Comparison of ENCODE assay signal across 9 cellular contexts in genomic region chr20:62063981-62064787, GRCh38. TPM values are rescaled to one million over a fixed set of nuclear protein-coding genes. Genes with fewer than 3 reads are reported as not detected.
DNase-seq lines count a peak whose midpoint lies in the region; ATAC-seq and TF ChIP-seq lines count a peak whose summit lies in the region.
"Had no signal": no experiment of that assay in that cellular context is flagged by ENCODE, and none has a peak within 500 bp of the region (broad histone marks: within the 10 kb centered on the region; RNA-seq: fewer than 3 reads in every experiment).

No MANE protein-coding gene starts in this region.

- ATAC-seq in DND-41 (ENCODE audit: insufficient read depth, low read depth) (no peak), SK-N-SH treated with all-trans-retinoic acid at 6 μM for 48 hours (peak; percentile 34), HG03280 (IDR thresholded peaks at IDR 0.05; ENCODE audit: unreplicated experiment) (no peak), HG03196 (IDR thresholded peaks at IDR 0.05; ENCODE audit: unreplicated experiment) (no peak)

- H3K36me3 ChIP-seq in DND-41 (ENCODE audit: insufficient read depth, low read length), result peaks cover 42% of the 10 kb centered on the region

- peaks cover 51% of the 10 kb centered on the region for H4K20me1 ChIP-seq in DND-41 (ENCODE audit: insufficient read depth, low read length)

- H3K4me1 Mint-ChIP-seq in osteocyte (ENCODE audit: unreplicated experiment), result peaks cover 32% of the 10 kb centered on the region

- peaks cover 51% of the 10 kb centered on the region for H3K4me1 ChIP-seq in DND-41 (ENCODE audit: insufficient read depth, low read length)

- no peak overlapping the region for H2AFZ ChIP-seq in DND-41 (ENCODE audit: low read depth, low read length)

- H3K9me3 Mint-ChIP-seq in osteocyte (ENCODE audit: unreplicated experiment), result no peaks in the 10 kb centered on the region

- H3K27ac ChIP-seq in DND-41 (ENCODE audit: low read length), result peak overlapping the region; percentile 22; the same call in 1 of the 2 replicates
- H3K27ac ChIP-seq: neutrophil had no signal

- H3K27ac Mint-ChIP-seq in osteocyte (ENCODE audit: unreplicated experiment), result no peak overlapping the region

- no peaks in the 10 kb centered on the region for H3K27me3 Mint-ChIP-seq in osteocyte (ENCODE audit: unreplicated experiment)

- H3K4me2 ChIP-seq in DND-41 (ENCODE audit: insufficient read depth, low read length), result peak overlapping the region; percentile 70

- no peaks in the 10 kb centered on the region for H3K27me3 ChIP-seq in DND-41 (ENCODE audit: insufficient read depth, low read length, poor library complexity)

- no peaks in the 10 kb centered on the region for H3K9me3 ChIP-seq in DND-41 (ENCODE audit: insufficient read depth, low read length, severe bottlenecking)
- H3K9me3 ChIP-seq: neutrophil had no signal

- peak overlapping the region; percentile 36 for H3K9ac ChIP-seq in DND-41 (ENCODE audit: low read depth, low read length)

- DNase-seq in DND-41, result no peak
- no peak for DNase-seq in fibroblast of pulmonary artery (ENCODE audit: low read depth)
- DNase-seq in osteocyte (ENCODE audit: extremely low spot score, unreplicated experiment), result no peak
- no peak for DNase-seq in NCI-H1436 (lab: John Stamatoyannopoulos, UW)
- no peak for DNase-seq in stimulated activated naive CD4-positive, alpha-beta T cell (lab: John Stamatoyannopoulos, UW)

- H3K4me3 ChIP-seq in DND-41 (ENCODE audit: low read depth in 1 of 2, low read length in 2 of 2), result peak overlapping the region in 1 of 2 experiments; percentile 49; a peak in 2 of 4 replicates
- peak overlapping the region; percentile 48 for H3K4me3 ChIP-seq in fibroblast of pulmonary artery (replicated peaks; ENCODE audit: low read depth, low read length)

- H3K36me3 Mint-ChIP-seq in osteocyte (ENCODE audit: unreplicated experiment), result no peaks in the 10 kb centered on the region

- TF ChIP-seq CTCF in DND-41 (IDR thresholded peaks at IDR 0.05; ENCODE audit: borderline replicate concordance, extremely low read depth, low read length, poor library complexity, severe bottlenecking) (no peak), fibroblast of pulmonary artery (IDR thresholded peaks at IDR 0.05; ENCODE audit: low read length, missing control alignments) (no peak), osteocyte (IDR thresholded peaks at IDR 0.05) (no peak)

- peaks cover 62% of the 10 kb centered on the region for H3K79me2 ChIP-seq in DND-41 (ENCODE audit: insufficient read depth, low read length)

- H3K4me3 Mint-ChIP-seq in osteocyte (ENCODE audit: unreplicated experiment), result peak overlapping the region; percentile 73

TF ChIP-seq in SK-N-SH treated with all-trans-retinoic acid at 6 μM for 48 hours, 23 proteins besides CTCF, POLR2A, EP300 and RAD21:
- TF ChIP-seq OSR1 (CRISPR knock-in tag; IDR thresholded peaks at IDR 0.05), result no peak

RNA-seq across cellular contexts. Expression of gene TAF4, which starts 1.5 kb away (rescaled TPM):
- total RNA-seq in osteocyte, result 17.3 and 22.8 TPM in 2 replicates

RNA-seq across cellular contexts. Expression of gene LSM14B, which starts 58.1 kb away (rescaled TPM):
- total RNA-seq in osteocyte, result 67.8 and 68.7 TPM in 2 replicates
